ENCODE assay signal across 17 cellular contexts in genomic region chr5:9922719-9923118, GRCh38.
A peak's percentile ranks its signal among the peaks of the same experiment; 100 is the strongest.
DNase-seq lines count a peak whose midpoint lies in the region; ATAC-seq and TF ChIP-seq lines count a peak whose summit lies in the region.
"Had no signal": no experiment of that assay in that cellular context is flagged by ENCODE, and none has a peak within 500 bp of the region (broad histone marks: within the 10 kb centered on the region; RNA-seq: fewer than 3 reads in every experiment).

No MANE protein-coding gene starts in this region.

- H3K4me1 Mint-ChIP-seq in chondrocyte (ENCODE audit: low read depth) (peaks cover 36% of the 10 kb centered on the region), neural progenitor cell (peaks cover 9% of the 10 kb centered on the region)

- H3K27ac Mint-ChIP-seq in chondrocyte (ENCODE audit: unreplicated experiment) (no peak overlapping the region), neural progenitor cell (no peak overlapping the region)
- H3K27ac Mint-ChIP-seq: activated naive CD4-positive, alpha-beta T cell treated with anti-CD3 and anti-CD28 coated beads, Interleukin-2, amount 50 U/mL, for 72 hours had no signal

- no peaks in the 10 kb centered on the region for H3K27me3 Mint-ChIP-seq in chondrocyte (ENCODE audit: low read depth)
- no peaks in the 10 kb centered on the region for H3K27me3 Mint-ChIP-seq in neural progenitor cell (ENCODE audit: insufficient read depth, low read depth)

- no peak overlapping the region for H3K4me3 Mint-ChIP-seq in chondrocyte (ENCODE audit: unreplicated experiment)
- H3K4me3 Mint-ChIP-seq in neural progenitor cell: no peak overlapping the region

- DNase-seq in chondrocyte (ENCODE audit: low spot score): no peak
- DNase-seq in neural progenitor cell (ENCODE audit: low spot score): no peak
- no peak for DNase-seq in activated effector memory CD4-positive, alpha-beta T cell treated with Interleukin-2 at 50 U/mL for 16 hours
- no peak for DNase-seq in stimulated activated CD4-positive, alpha-beta T cell treated with anti-CD3 and anti-CD28 coated beads, Interleukin-4, amount 100 ng/mL, for 1 hour
- DNase-seq: activated CD8-positive, alpha-beta memory T cell treated with anti-CD3 and anti-CD28 coated beads, Interleukin-2, amount 50 U/mL, for 4 hours; cerebellar nuclear complex; Kasumi-1; midbrain; NCI-H2107; WERI-Rb-1 had no signal

- H3K36me3 ChIP-seq in DOHH2 (ENCODE audit: control insufficient read depth, low read length) (no peaks in the 10 kb centered on the region), neural progenitor cell (no peaks in the 10 kb centered on the region)
- H3K36me3 ChIP-seq: WERI-Rb-1 had no signal

- H3K9me3 Mint-ChIP-seq in chondrocyte (ENCODE audit: low read depth) (peaks cover 14% of the 10 kb centered on the region), neural progenitor cell (peaks cover 14% of the 10 kb centered on the region)

- H3K36me3 Mint-ChIP-seq in chondrocyte (ENCODE audit: low read depth) (peaks cover 2% of the 10 kb centered on the region), neural progenitor cell (peaks cover 3% of the 10 kb centered on the region)

- no peak overlapping the region for H3K9ac ChIP-seq in neural progenitor cell
- H3K9ac ChIP-seq: parathyroid adenoma had no signal

- no peaks in the 10 kb centered on the region for H3K27me3 ChIP-seq in DOHH2 (ENCODE audit: control insufficient read depth, low read length)
- no peaks in the 10 kb centered on the region for H3K27me3 ChIP-seq in neural progenitor cell

- no peak overlapping the region for H3K4me2 ChIP-seq in DOHH2 (ENCODE audit: low read length)
- no peak overlapping the region for H3K4me2 ChIP-seq in neural progenitor cell

- H3F3A ChIP-seq in DOHH2 (ENCODE audit: control insufficient read depth, insufficient read depth): no peaks in the 10 kb centered on the region
- H3F3A ChIP-seq in neural progenitor cell (ENCODE audit: low read depth): no peaks in the 10 kb centered on the region

- H3K4me3 ChIP-seq in DOHH2 (ENCODE audit: low read length): no peak overlapping the region
- no peak overlapping the region for H3K4me3 ChIP-seq in neural progenitor cell
- H3K4me3 ChIP-seq: SK-N-MC had no signal

- H2AFZ ChIP-seq in neural progenitor cell (replicated peaks): no peak overlapping the region
- H2AFZ ChIP-seq: parathyroid adenoma had no signal

- H3K79me2 ChIP-seq in DOHH2 (ENCODE audit: control insufficient read depth, low read length): no peaks in the 10 kb centered on the region
- H3K79me2 ChIP-seq in neural progenitor cell (ENCODE audit: low read depth): no peaks in the 10 kb centered on the region
- H3K79me2 ChIP-seq: parathyroid adenoma had no signal

- H4K20me1 ChIP-seq in DOHH2 (ENCODE audit: control insufficient read depth, insufficient read depth, low read depth, low read length) (no peaks in the 10 kb centered on the region), neural progenitor cell (ENCODE audit: low read depth) (no peaks in the 10 kb centered on the region)

- ATAC-seq in GM18520 (IDR thresholded peaks at IDR 0.05; ENCODE audit: unreplicated experiment) (no peak), GM21423 (IDR thresholded peaks at IDR 0.05; ENCODE audit: unreplicated experiment) (no peak)
- ATAC-seq: activated naive CD4-positive, alpha-beta T cell treated with anti-CD3 and anti-CD28 coated beads, Interleukin-2, amount 50 U/mL, for 72 hours had no signal

- H3K4me1 ChIP-seq in DOHH2 (ENCODE audit: control insufficient read depth, low read length): no peaks in the 10 kb centered on the region
- peaks cover 5% of the 10 kb centered on the region for H3K4me1 ChIP-seq in neural progenitor cell

- TF ChIP-seq CTCF in DOHH2 (IDR thresholded peaks at IDR 0.05; ENCODE audit: low read depth, low read length, poor library complexity, severe bottlenecking) (peak; percentile 61), LNCAP (IDR thresholded peaks at IDR 0.05) (peak; percentile 47), chondrocyte (IDR thresholded peaks at IDR 0.05) (peak; percentile 66), neural progenitor cell (IDR thresholded peaks at IDR 0.05) (peak; percentile 52)

- no peak overlapping the region for H3K27ac ChIP-seq in DOHH2 (ENCODE audit: low read depth, low read length)
- H3K27ac ChIP-seq in neural progenitor cell: no peak overlapping the region
- H3K27ac ChIP-seq: parathyroid adenoma, SK-N-MC, WERI-Rb-1 had no signal

- no peaks in the 10 kb centered on the region for H3K9me2 ChIP-seq in DOHH2 (replicated peaks; ENCODE audit: control insufficient read depth, low read length)

- H3K9me3 ChIP-seq in DOHH2 (ENCODE audit: control insufficient read depth, insufficient read depth, low read length): peaks cover 3% of the 10 kb centered on the region; the same call in 1 of the 2 replicates
- no peaks in the 10 kb centered on the region for H3K9me3 ChIP-seq in neural progenitor cell (ENCODE audit: low read depth)
